In genomic region chr5:32147959-32148358, GRCh38 we compare ENCODE assay signal across 17 cellular contexts.
"Had no signal": no experiment of that assay in that cellular context is flagged by ENCODE, and none has a peak within 500 bp of the region (broad histone marks: within the 10 kb centered on the region; RNA-seq: fewer than 3 reads in every experiment).

No MANE protein-coding gene starts in this region.

- H3K9me3 ChIP-seq: gastroesophageal sphincter, mucosa of descending colon, right atrium auricular region, tibial nerve had no signal

- H3K27me3 Mint-ChIP-seq: activated CD8-positive, alpha-beta memory T cell treated with anti-CD3 and anti-CD28 coated beads, Interleukin-2, amount 10 ng/mL, durations not matched to agents 7 days and 5 days; activated naive CD8-positive, alpha-beta T cell; naive thymus-derived CD8-positive, alpha-beta T cell; stimulated activated memory B cell treated with anti-CD40 and anti-IgM and Interleukin-4, amounts not matched to agents 10 μg/mL and 1 μg/mL and 100 μg/mL, for 72 hours; T-cell had no signal

- H3K27ac ChIP-seq: gastroesophageal sphincter, right atrium auricular region, tibial nerve had no signal

- H3K9me3 Mint-ChIP-seq: naive thymus-derived CD8-positive, alpha-beta T cell; stimulated activated memory B cell treated with anti-CD40 and anti-IgM and Interleukin-4, amounts not matched to agents 10 μg/mL and 1 μg/mL and 100 μg/mL, for 72 hours; T-cell had no signal

- H3K27ac Mint-ChIP-seq: activated CD8-positive, alpha-beta memory T cell treated with anti-CD3 and anti-CD28 coated beads, Interleukin-2, amount 10 ng/mL, durations not matched to agents 7 days and 5 days; stimulated activated memory B cell treated with anti-CD40 and anti-IgM and Interleukin-4, amounts not matched to agents 10 μg/mL and 1 μg/mL and 100 μg/mL, for 72 hours; T-cell had no signal

- H3K36me3 ChIP-seq: gastroesophageal sphincter, right atrium auricular region had no signal

- ATAC-seq: activated CD8-positive, alpha-beta memory T cell treated with anti-CD3 and anti-CD28 coated beads, Interleukin-2, amount 10 ng/mL, durations not matched to agents 7 days and 5 days; mucosa of descending colon; naive thymus-derived CD8-positive, alpha-beta T cell; stimulated activated memory B cell treated with anti-CD40 and anti-IgM and Interleukin-4, amounts not matched to agents 10 μg/mL and 1 μg/mL and 100 μg/mL, for 72 hours; T-cell had no signal

- H3K4me3 ChIP-seq: gastroesophageal sphincter, mucosa of descending colon, right atrium auricular region, tibial nerve had no signal

- H3K4me3 Mint-ChIP-seq: activated CD8-positive, alpha-beta memory T cell treated with anti-CD3 and anti-CD28 coated beads, Interleukin-2, amount 10 ng/mL, durations not matched to agents 7 days and 5 days; activated naive CD8-positive, alpha-beta T cell; stimulated activated memory B cell treated with anti-CD40 and anti-IgM and Interleukin-4, amounts not matched to agents 10 μg/mL and 1 μg/mL and 100 μg/mL, for 72 hours; T-cell had no signal

- DNase-seq: activated CD4-positive, alpha-beta T cell treated with anti-CD3 and anti-CD28 coated beads, Interleukin-2, amount 50 U/mL, for 48 hours; activated CD4-positive, CD25-positive, alpha-beta regulatory T cell treated with anti-CD3 and anti-CD28 coated beads, Interleukin-2, amount 50 U/mL, for 72 hours; activated CD8-positive, alpha-beta memory T cell treated with anti-CD3 and anti-CD28 coated beads, Interleukin-2, amount 10 ng/mL, durations not matched to agents 7 days and 5 days; activated gamma-delta T cell; activated T-cell treated with anti-CD3 and anti-CD28 coated beads, Interleukin-2, amount 50 U/mL, for 48 hours; hippocampal formation; kidney glomerular epithelial cell; mucosa of descending colon; naive thymus-derived CD8-positive, alpha-beta T cell; small intestine; T-cell had no signal

- FAIRE-seq: endothelial cell of umbilical vein, small intestine had no signal

- H3K27me3 ChIP-seq: gastroesophageal sphincter, right atrium auricular region, tibial nerve had no signal
